Comparison of ENCODE assay signal across 14 cellular contexts in genomic region chr3:178435575-178435974, GRCh38.
DNase-seq lines count a peak whose midpoint lies in the region; ATAC-seq, FAIRE-seq and TF ChIP-seq lines count a peak whose summit lies in the region.
"Had no signal": no experiment of that assay in that cellular context is flagged by ENCODE, and none has a peak within 500 bp of the region (broad histone marks: within the 10 kb centered on the region; RNA-seq: fewer than 3 reads in every experiment).

No MANE protein-coding gene starts in this region.

- H3K9me3 Mint-ChIP-seq in stimulated activated effector memory CD8-positive, alpha-beta T cell treated with anti-CD3 and anti-CD28 coated beads, Interleukin-12 subunit alpha, Interleukin-12 subunit beta, amount 100 ng/mL, for 72 hours = no peaks in the 10 kb centered on the region
- H3K9me3 Mint-ChIP-seq: CD8-positive, alpha-beta memory T cell; GM23338; H9 had no signal

- H4K91ac ChIP-seq in H1 (replicated peaks; ENCODE audit: insufficient read length, low read length) = no peak overlapping the region

- H3K27me3 ChIP-seq in MM.1S (replicated peaks; ENCODE audit: insufficient read depth, low read length) = no peaks in the 10 kb centered on the region
- H3K27me3 ChIP-seq in H1 (replicated peaks in 1 of 4; ENCODE audit: control insufficient read depth in 3 of 4, extremely low read depth in 1 of 4, insufficient read depth in 3 of 4, low read length in 3 of 4) = no peaks in the 10 kb centered on the region
- H3K27me3 ChIP-seq in A673 (replicated peaks; ENCODE audit: insufficient read depth, low read depth, low read length, poor library complexity) = no peaks in the 10 kb centered on the region

- no peak for TF ChIP-seq POLR2A in H1 (IDR thresholded peaks at IDR 0.05; ENCODE audit: control extremely low read depth in 1 of 2, low read depth in 2 of 2, low read length in 2 of 2)

- H4K8ac ChIP-seq in H1 (ENCODE audit: extremely low read depth, insufficient read depth, low read length) = no peak overlapping the region

- no peak overlapping the region for H2BK15ac ChIP-seq in H1 (ENCODE audit: low read length)

- no peaks in the 10 kb centered on the region for H3F3A ChIP-seq in MM.1S (ENCODE audit: insufficient read depth, low read length)

- POLR2A ChIA-PET in H1 (lab: Charles Lee; ENCODE audit: partially characterized antibody) (no interaction called here), A673 (lab: Charles Lee; ENCODE audit: low non-redundant PET) (interaction anchor here (0.7 kb wide), 1 partner anchor 886 kb away, joined by 3 read pairs; no protein-coding TSS in a partner anchor)

- H3K4me3 Mint-ChIP-seq in stimulated activated effector memory CD8-positive, alpha-beta T cell treated with anti-CD3 and anti-CD28 coated beads, Interleukin-12 subunit alpha, Interleukin-12 subunit beta, amount 100 ng/mL, for 72 hours = no peak overlapping the region
- H3K4me3 Mint-ChIP-seq: CD8-positive, alpha-beta memory T cell; GM23338; H9 had no signal

- no peak overlapping the region for H3K56ac ChIP-seq in H1 (replicated peaks; ENCODE audit: insufficient read length, low read depth, low read length)

- H3K4me1 ChIP-seq in MM.1S (ENCODE audit: low read length) = peaks cover 21% of the 10 kb centered on the region
- H3K4me1 ChIP-seq in H1 (replicated peaks in 1 of 4; ENCODE audit: control insufficient read depth in 3 of 4, insufficient read depth in 4 of 4, low read length in 3 of 4) = peaks cover 0 to 5% (median 0%) of the 10 kb centered on the region in 4 experiments; a peak in 2 of 7 replicates
- peaks cover 24% of the 10 kb centered on the region for H3K4me1 ChIP-seq in A673 (ENCODE audit: insufficient read depth, low read length, poor library complexity, severe bottlenecking)
- H3K4me1 ChIP-seq: Caco-2 had no signal

- TF ChIP-seq EP300 in H1 (IDR thresholded peaks at IDR 0.05; ENCODE audit: borderline replicate concordance in 1 of 2, low read depth in 2 of 2, low read length in 2 of 2) = no peak

- H3K36me3 ChIP-seq in MM.1S (replicated peaks; ENCODE audit: insufficient read depth, low read length) (no peaks in the 10 kb centered on the region), H1 (ENCODE audit: control insufficient read depth in 2 of 4, insufficient read depth in 4 of 4, low read length in 3 of 4) (no peaks in the 10 kb centered on the region), A673 (ENCODE audit: insufficient read depth, low read length, poor library complexity, severe bottlenecking) (no peaks in the 10 kb centered on the region)

- H3K4me1 Mint-ChIP-seq in stimulated activated effector memory CD8-positive, alpha-beta T cell treated with anti-CD3 and anti-CD28 coated beads, Interleukin-12 subunit alpha, Interleukin-12 subunit beta, amount 100 ng/mL, for 72 hours = no peaks in the 10 kb centered on the region
- H3K4me1 Mint-ChIP-seq: CD8-positive, alpha-beta memory T cell had no signal

- 90% methylated on average over 5 of the region's 5 CpGs; no CpG with 5 or more reads in 1 of the 2 experiments for WGBS in H1 (ENCODE audit: extremely low coverage in 1 of 2, insufficient coverage in 1 of 2, insufficient read length in 1 of 2, insufficient replicate concordance in 2 of 2, low coverage in 1 of 2, low lambda C conversion rate in 2 of 2, missing lambda C conversion rate in 1 of 2), 2 experiments

- no peaks in the 10 kb centered on the region for H4K20me1 ChIP-seq in MM.1S (ENCODE audit: insufficient read depth, low read length)
- H4K20me1 ChIP-seq in H1 (replicated peaks in 1 of 2; ENCODE audit: control insufficient read depth in 1 of 2, insufficient read depth in 2 of 2, low read length in 2 of 2) = no peaks in the 10 kb centered on the region

- FAIRE-seq in H1 (lab: Jason Lieb, UNC) = no peak
- FAIRE-seq: A204.1 had no signal

- no peak for TF ChIP-seq RAD21 in H1 (IDR thresholded peaks at IDR 0.05 in 1 of 2, conservative IDR thresholded peaks at IDR 0.05 in 1 of 2; ENCODE audit: low read depth in 2 of 2, low read length in 2 of 2)

- no peaks in the 10 kb centered on the region for H3K79me1 ChIP-seq in H1 (ENCODE audit: low read depth, low read length)

- H3K4ac ChIP-seq in H1 (replicated peaks; ENCODE audit: insufficient read length, low read depth, low read length) = no peak overlapping the region

- no peak overlapping the region for H3K27ac ChIP-seq in MM.1S (ENCODE audit: low read length)
- no peak overlapping the region for H3K27ac ChIP-seq in H1 (ENCODE audit: low read depth, low read length)
- no peak overlapping the region for H3K27ac ChIP-seq in A673 (ENCODE audit: low read depth, low read length, poor library complexity, severe bottlenecking)
- H3K27ac ChIP-seq in caudate nucleus (ENCODE audit: low read depth, low read length) = no peak overlapping the region

- DNase-seq in ELF-1 (ENCODE audit: low read depth, low spot score) (peak; percentile 8), MM.1S (no peak), H1 (ENCODE audit: low read depth in 1 of 2, low spot score in 2 of 2) (no peak), SKM-1 treated with dmso at 0.1 percent for 144 hours (lab: John Stamatoyannopoulos, UW; ENCODE audit: unreplicated experiment) (no peak), A673 (ENCODE audit: low spot score) (no peak), caudate nucleus (lab: John Stamatoyannopoulos, UW) (no peak), NCI-H2196 (lab: John Stamatoyannopoulos, UW; ENCODE audit: unreplicated experiment) (no peak)
- no peak for DNase-seq in stimulated activated effector memory CD8-positive, alpha-beta T cell treated with anti-CD3 and anti-CD28 coated beads, Interleukin-12 subunit alpha, Interleukin-12 subunit beta, amount 100 ng/mL, for 72 hours (ENCODE audit: low spot score in 2 of 2)
- DNase-seq: Caco-2; CD8-positive, alpha-beta memory T cell; DMS53; H9 had no signal

- no peak overlapping the region for H3K14ac ChIP-seq in H1 (ENCODE audit: insufficient read length)

- H3K36me3 Mint-ChIP-seq in stimulated activated effector memory CD8-positive, alpha-beta T cell treated with anti-CD3 and anti-CD28 coated beads, Interleukin-12 subunit alpha, Interleukin-12 subunit beta, amount 100 ng/mL, for 72 hours = no peaks in the 10 kb centered on the region
- H3K36me3 Mint-ChIP-seq: CD8-positive, alpha-beta memory T cell had no signal

- H3K9ac ChIP-seq in MM.1S (ENCODE audit: low read length) (no peak overlapping the region), H1 (replicated peaks in 1 of 4; ENCODE audit: extremely low read depth in 1 of 4, low read depth in 3 of 4, low read length in 3 of 4) (no peak overlapping the region)

- no peak overlapping the region for H4K5ac ChIP-seq in H1 (ENCODE audit: insufficient read length, low read depth, low read length)

- H2BK12ac ChIP-seq in H1 (ENCODE audit: low read depth, low read length) = 0 out of 2 replicates have a peak overlapping the region, but pooled peaks have one; percentile 2

- no peak overlapping the region for H3K18ac ChIP-seq in H1 (ENCODE audit: extremely low read depth, low read length)

- no peaks in the 10 kb centered on the region for H3K9me2 ChIP-seq in MM.1S (replicated peaks; ENCODE audit: insufficient read depth, low read length)

- no peaks in the 10 kb centered on the region for H3K23me2 ChIP-seq in H1 (ENCODE audit: low read depth, low read length)

- H3K4me3 ChIP-seq in MM.1S (ENCODE audit: low read length) = no peak overlapping the region
- H3K4me3 ChIP-seq in H1 (ENCODE audit: extremely low read depth in 1 of 4, insufficient read depth in 2 of 4, low read depth in 3 of 4, low read length in 4 of 4) = no peak overlapping the region
- no peak overlapping the region for H3K4me3 ChIP-seq in A673 (ENCODE audit: low read depth, low read length, poor library complexity, severe bottlenecking)
- H3K4me3 ChIP-seq: GM23338 had no signal

- no peaks in the 10 kb centered on the region for H3K79me2 ChIP-seq in MM.1S (ENCODE audit: low read length)
- no peaks in the 10 kb centered on the region for H3K79me2 ChIP-seq in H1 (ENCODE audit: control insufficient read depth in 1 of 2, insufficient read depth in 2 of 2, low read length in 2 of 2)

- no peak overlapping the region for H2BK5ac ChIP-seq in H1 (ENCODE audit: low read depth, low read length)

- no peak overlapping the region for H2AFZ ChIP-seq in MM.1S (ENCODE audit: low read length)
- H2AFZ ChIP-seq in H1 (ENCODE audit: low read length) = no peak overlapping the region
- H2AFZ ChIP-seq: GM23338 had no signal

- intact Hi-C loops in A673 (cut with micrococcal nuclease; ENCODE audit: unreplicated experiment) = loop anchor here (5.0 kb wide), 1 partner anchor 882 kb away; no protein-coding TSS in a partner anchor

- no peak overlapping the region for H2BK20ac ChIP-seq in H1 (ENCODE audit: low read length)

- H2AK5ac ChIP-seq in H1 (ENCODE audit: low read depth, low read length) = no peak overlapping the region

- no peak overlapping the region for H2BK120ac ChIP-seq in H1 (replicated peaks; ENCODE audit: low read depth, low read length)

- peak; percentile 21 for ATAC-seq in stimulated activated effector memory CD8-positive, alpha-beta T cell treated with anti-CD3 and anti-CD28 coated beads, Interleukin-12 subunit alpha, Interleukin-12 subunit beta, amount 100 ng/mL, for 72 hours
- ATAC-seq: GM23338 had no signal

- TF ChIP-seq CTCF in MM.1S (IDR thresholded peaks at IDR 0.05; ENCODE audit: low read length) = 0 out of 2 replicates have a peak, but pooled peaks have one; percentile 2
- no peak for TF ChIP-seq CTCF in H1 (IDR thresholded peaks at IDR 0.05; ENCODE audit: control extremely low read depth in 1 of 3, insufficient read depth in 1 of 3, low read depth in 1 of 3, low read length in 3 of 3)
- TF ChIP-seq CTCF in A673 (conservative IDR thresholded peaks at IDR 0.05; ENCODE audit: low read depth, low read length) = no peak

- no peak overlapping the region for H3K27ac Mint-ChIP-seq in stimulated activated effector memory CD8-positive, alpha-beta T cell treated with anti-CD3 and anti-CD28 coated beads, Interleukin-12 subunit alpha, Interleukin-12 subunit beta, amount 100 ng/mL, for 72 hours
- H3K27ac Mint-ChIP-seq: GM23338, H9 had no signal

- no TSS peak for BruUV-seq in A673 (replicated peaks; lab: Mats Ljungman, UMichigan)

- H3K4me2 ChIP-seq in MM.1S (ENCODE audit: low read depth, low read length) (no peak overlapping the region), H1 (ENCODE audit: insufficient read depth in 1 of 2, low read depth in 2 of 2, low read length in 2 of 2) (no peak overlapping the region)
- H3K4me2 ChIP-seq: GM23338 had no signal

- no peak overlapping the region for H3K23ac ChIP-seq in H1 (ENCODE audit: insufficient read length)

- CTCF ChIA-PET in H1 (lab: Charles Lee; ENCODE audit: partially characterized antibody) (interaction anchor here (0.5 to 4.7 kb wide), 19 partner anchors 8 to 914 kb away, joined by 3 to 25 read pairs (median 5); no protein-coding TSS in a partner anchor), A673 (lab: Charles Lee) (interaction anchor here (1.9 kb wide), 1 partner anchor 531 kb away, joined by 13 read pairs; no protein-coding TSS in a partner anchor)

- H3K9me3 ChIP-seq in MM.1S (replicated peaks; ENCODE audit: insufficient read depth, low read length) = no peaks in the 10 kb centered on the region
- H3K9me3 ChIP-seq in H1 (ENCODE audit: insufficient read depth in 2 of 2, low read depth in 1 of 2, low read length in 1 of 2) = no peaks in the 10 kb centered on the region
- H3K9me3 ChIP-seq in A673 (ENCODE audit: low read depth, low read length, poor library complexity, severe bottlenecking) = no peaks in the 10 kb centered on the region
- H3K9me3 ChIP-seq: Caco-2 had no signal

TF ChIP-seq in H1, 55 proteins besides CTCF, POLR2A, EP300 and RAD21 (continues in another document):
- TF ChIP-seq SIX5 (IDR thresholded peaks at IDR 0.05; ENCODE audit: low read depth, low read length) = no peak
